In the genomic region with DNA sequence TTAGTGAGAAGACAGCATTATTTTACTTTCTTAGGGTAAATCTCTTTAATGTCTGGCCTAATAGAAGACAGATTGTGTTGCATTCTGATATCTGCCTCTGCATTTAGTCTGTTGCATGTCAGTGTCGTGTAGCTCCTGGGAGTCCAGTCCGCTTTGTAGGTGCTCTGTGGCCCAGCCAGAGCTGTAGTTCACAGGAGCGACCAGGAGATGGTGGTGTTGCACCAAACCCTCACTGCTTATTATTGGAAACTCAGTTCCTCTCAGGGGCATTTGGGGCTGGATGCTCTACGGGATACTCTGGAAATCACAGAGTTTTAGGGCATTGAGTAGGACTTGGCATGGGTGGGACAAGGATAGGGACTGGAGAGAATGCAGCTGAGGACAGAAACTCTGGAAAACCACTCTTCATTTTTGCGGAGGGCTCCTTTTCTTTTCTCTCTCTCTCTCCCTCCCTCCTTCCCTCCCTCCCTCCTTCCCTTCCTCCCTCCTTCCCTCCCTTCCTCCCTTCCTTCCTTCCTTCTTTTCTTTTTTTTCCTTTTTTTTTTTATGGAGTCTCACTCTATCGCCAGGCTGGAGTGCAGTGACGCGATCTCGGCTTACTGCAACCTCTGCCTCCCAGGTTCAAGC, we compare ENCODE assay signal across 7 cellular contexts. TPM values are rescaled to one million over a fixed set of nuclear protein-coding genes. Genes with fewer than 3 reads are reported as not detected.
DNase-seq lines count a peak whose midpoint lies in the region; ATAC-seq and TF ChIP-seq lines count a peak whose summit lies in the region.

No MANE protein-coding gene starts in this region.

- no peaks in the 10 kb centered on the region for H3K9me3 Mint-ChIP-seq in activated naive CD8-positive, alpha-beta T cell treated with anti-CD3 and anti-CD28 coated beads, Interleukin-2, amount 50 U/mL, for 24 hours

- 0 out of 2 replicates have a peak, but pooled peaks cover 3% of the 10 kb centered on the region for H4K20me1 ChIP-seq in MM.1S (ENCODE audit: insufficient read depth, low read length)

- ATAC-seq in activated naive CD8-positive, alpha-beta T cell treated with anti-CD3 and anti-CD28 coated beads, Interleukin-2, amount 50 U/mL, for 24 hours: peak; percentile 70
- ATAC-seq in heart right ventricle (peak; percentile 72 to 88 (median 82)), HG02678 (IDR thresholded peaks at IDR 0.05; ENCODE audit: unreplicated experiment) (no peak)

- H3K36me3 Mint-ChIP-seq in activated naive CD8-positive, alpha-beta T cell treated with anti-CD3 and anti-CD28 coated beads, Interleukin-2, amount 50 U/mL, for 24 hours (ENCODE audit: low read depth): peaks cover 20% of the 10 kb centered on the region

- H3K9me2 ChIP-seq in MM.1S (replicated peaks; ENCODE audit: insufficient read depth, low read length): no peaks in the 10 kb centered on the region

- H3K4me1 ChIP-seq in MM.1S (ENCODE audit: low read length) (peaks cover 12% of the 10 kb centered on the region), heart right ventricle (peaks cover 3 to 29% (median 16%) of the 10 kb centered on the region in 9 donors)

- H3K27ac ChIP-seq in MM.1S (ENCODE audit: low read length): no peak overlapping the region
- H3K27ac ChIP-seq in heart right ventricle: no peak overlapping the region

- WGBS in heart right ventricle, 2 donors: 34 to 47% methylated on average over 9 of the region's 9 CpGs

- intact Hi-C loops in heart right ventricle (cut with DNase I): loop anchor here in 3 of 10 donors (10.0 kb wide), 1 partner anchor 1126 kb away; a partner anchor contains a TSS

- peaks cover 53% of the 10 kb centered on the region for H3K4me1 Mint-ChIP-seq in activated naive CD8-positive, alpha-beta T cell treated with anti-CD3 and anti-CD28 coated beads, Interleukin-2, amount 50 U/mL, for 24 hours

- H3K9me3 ChIP-seq in MM.1S (replicated peaks; ENCODE audit: insufficient read depth, low read length): no peaks in the 10 kb centered on the region
- peaks cover 0 to 8% (median 0%) of the 10 kb centered on the region in 11 donors for H3K9me3 ChIP-seq in heart right ventricle

- no peak overlapping the region for H3K4me2 ChIP-seq in MM.1S (ENCODE audit: low read depth, low read length)

- H3K27ac Mint-ChIP-seq in activated naive CD8-positive, alpha-beta T cell treated with anti-CD3 and anti-CD28 coated beads, Interleukin-2, amount 50 U/mL, for 24 hours: peak overlapping the region; percentile 8

- no peak overlapping the region for H3K9ac ChIP-seq in MM.1S (ENCODE audit: low read length)

- no peaks in the 10 kb centered on the region for H3K27me3 Mint-ChIP-seq in activated naive CD8-positive, alpha-beta T cell treated with anti-CD3 and anti-CD28 coated beads, Interleukin-2, amount 50 U/mL, for 24 hours

- H3F3A ChIP-seq in MM.1S (ENCODE audit: insufficient read depth, low read length): peaks cover 7% of the 10 kb centered on the region

- H2AFZ ChIP-seq in MM.1S (ENCODE audit: low read length): no peak overlapping the region

- H3K4me3 ChIP-seq in MM.1S (ENCODE audit: low read length) (no peak overlapping the region), heart right ventricle (no peak overlapping the region), retinal pigment epithelial cell (ENCODE audit: low read length) (no peak overlapping the region)

- TF ChIP-seq CTCF in GM12801 (IDR thresholded peaks at IDR 0.05; ENCODE audit: extremely low read depth, insufficient read length) (peak; percentile 54), MM.1S (IDR thresholded peaks at IDR 0.05; ENCODE audit: low read length) (peak; percentile 98), heart right ventricle (IDR thresholded peaks at IDR 0.05) (peak; percentile 84 to 97 (median 96)), retinal pigment epithelial cell (conservative IDR thresholded peaks at IDR 0.05; ENCODE audit: low read depth, low read length) (peak; percentile 98)

- H3K27me3 ChIP-seq in MM.1S (replicated peaks; ENCODE audit: insufficient read depth, low read length) (no peaks in the 10 kb centered on the region), heart right ventricle (no peaks in the 10 kb centered on the region)

- peak; percentile 70 for DNase-seq in MM.1S
- DNase-seq in T follicular helper cell (ENCODE audit: low read depth): peak; percentile 57
- DNase-seq in activated naive CD8-positive, alpha-beta T cell treated with anti-CD3 and anti-CD28 coated beads, Interleukin-2, amount 50 U/mL, for 24 hours: peak; percentile 80
- DNase-seq in heart right ventricle: peak; percentile 71 to 77
- DNase-seq in retinal pigment epithelial cell (ENCODE audit: low read depth): no peak

- H3K4me3 Mint-ChIP-seq in activated naive CD8-positive, alpha-beta T cell treated with anti-CD3 and anti-CD28 coated beads, Interleukin-2, amount 50 U/mL, for 24 hours: no peak overlapping the region

- peaks cover 48% of the 10 kb centered on the region for H3K79me2 ChIP-seq in MM.1S (ENCODE audit: low read length)

- H3K36me3 ChIP-seq in MM.1S (replicated peaks; ENCODE audit: insufficient read depth, low read length) (no peaks in the 10 kb centered on the region), heart right ventricle (peaks cover 0 to 29% (median 5%) of the 10 kb centered on the region in 9 donors)

RNA-seq across cellular contexts. Expression of a gene that starts 21.7 kb away (rescaled TPM):
- 1 to 10 TPM in 1 of 10 donors, under 1 TPM in 9; 0.25 to 1.6 (median 0.50) TPM for total RNA-seq in heart right ventricle
- under 1 TPM; 0.03 to 0.44 TPM for polyA plus RNA-seq in heart right ventricle

RNA-seq across cellular contexts. Expression of a gene that starts 57.4 kb away (rescaled TPM):
- total RNA-seq in heart right ventricle: under 1 TPM in 1 of 10 donors, not detected in 9; 0.42 TPM
- not detected for polyA plus RNA-seq in heart right ventricle
